In the genomic region with DNA sequence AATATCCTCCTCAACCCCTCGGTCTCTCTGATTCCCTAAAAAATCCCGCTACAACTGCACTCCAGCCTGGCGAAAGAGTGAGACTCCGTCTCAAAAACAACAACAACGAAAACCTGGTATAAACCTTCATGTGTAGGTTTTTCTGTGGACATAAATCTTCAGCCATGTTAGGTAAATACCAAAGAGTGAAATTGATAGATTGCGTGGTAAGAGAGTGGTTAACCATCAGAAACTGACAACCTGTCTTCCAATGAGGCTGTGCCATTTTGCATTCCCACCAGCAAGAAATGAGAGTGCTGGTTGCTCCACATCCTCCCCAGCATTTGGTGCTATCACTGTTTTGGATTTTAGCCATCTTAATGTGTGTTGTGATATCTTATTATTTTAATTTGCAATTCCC, we compare ENCODE assay signal across 26 cellular contexts.
"Had no signal": no experiment of that assay in that cellular context is flagged by ENCODE, and none has a peak within 500 bp of the region (broad histone marks: within the 10 kb centered on the region; RNA-seq: fewer than 3 reads in every experiment).

No MANE protein-coding gene starts in this region.

- H3K27ac Mint-ChIP-seq: nephron progenitor cell; neural progenitor cell; stimulated activated memory B cell treated with anti-CD40 and anti-IgM and Interleukin-4, amounts not matched to agents 10 μg/mL and 1 μg/mL and 100 μg/mL, for 72 hours; type B pancreatic cell had no signal

- H3K4me2 ChIP-seq: neural progenitor cell, smooth muscle cell had no signal

- H3K36me3 ChIP-seq: left lung, lower lobe of right lung, neural progenitor cell, neutrophil, right atrium auricular region, right lobe of liver, vagina had no signal

- H3K9me3 ChIP-seq: left lung, lower lobe of right lung, neutrophil, right atrium auricular region, right lobe of liver, vagina had no signal

- H3K9ac ChIP-seq: neural progenitor cell, parathyroid adenoma had no signal

- DNase-seq: hippocampal formation; kidney; left colon; left lung; lower lobe of right lung; mammary epithelial cell; mesenchymal stem cell; naive B cell; natural killer cell; nephron progenitor cell; occipital lobe; right lobe of liver; stimulated activated CD4-positive, alpha-beta T cell treated with anti-CD3 and anti-CD28 coated beads, Interleukin-1b, Interleukin-23, amount 100 ng/mL, for 48 hours; stimulated activated CD4-positive, alpha-beta T cell treated with anti-CD3 and anti-CD28 coated beads, Interleukin-2, amount 100 ng/mL, for 48 hours; stimulated activated CD4-positive, alpha-beta T cell treated with anti-CD3 and anti-CD28 coated beads, Interleukin-4, amount 100 ng/mL, for 4 hours; stimulated activated CD8-positive, alpha-beta memory T cell treated with anti-CD3 and anti-CD28 coated beads, Interleukin-4, amount 100 ng/mL, for 48 hours; stimulated activated naive CD4-positive, alpha-beta T cell treated with Interleukin-2 at 50 U/mL for 16 hours had no signal

- ATAC-seq: left colon; left lung; lower lobe of right lung; natural killer cell; right lobe of liver; stimulated activated memory B cell treated with anti-CD40 and anti-IgM and Interleukin-4, amounts not matched to agents 10 μg/mL and 1 μg/mL and 100 μg/mL, for 72 hours had no signal

- H3K27me3 ChIP-seq: left lung, neural progenitor cell, neutrophil, right atrium auricular region, right lobe of liver, tibial nerve, vagina had no signal

- H3K36me3 Mint-ChIP-seq: natural killer cell, type B pancreatic cell had no signal

- FAIRE-seq: kidney had no signal

- H3K4me1 Mint-ChIP-seq: nephron progenitor cell, neural progenitor cell had no signal

- H3K4me1 ChIP-seq: left lung, lower lobe of right lung, neural progenitor cell, parathyroid adenoma, right atrium auricular region, right lobe of liver, tibial nerve had no signal

- H3K4me3 ChIP-seq: left lung, lower lobe of right lung, neural progenitor cell, right atrium auricular region, right lobe of liver, smooth muscle cell, tibial nerve, vagina had no signal

- H3K4me3 Mint-ChIP-seq: naive B cell; natural killer cell; nephron progenitor cell; neural progenitor cell; stimulated activated memory B cell treated with anti-CD40 and anti-IgM and Interleukin-4, amounts not matched to agents 10 μg/mL and 1 μg/mL and 100 μg/mL, for 72 hours; type B pancreatic cell had no signal

- H3K9me3 Mint-ChIP-seq: natural killer cell, type B pancreatic cell had no signal

- H3K27ac ChIP-seq: left lung, lower lobe of right lung, neural progenitor cell, neutrophil, parathyroid adenoma, right atrium auricular region, right lobe of liver, tibial nerve, vagina had no signal

- H3K27me3 Mint-ChIP-seq: naive B cell; stimulated activated memory B cell treated with anti-CD40 and anti-IgM and Interleukin-4, amounts not matched to agents 10 μg/mL and 1 μg/mL and 100 μg/mL, for 72 hours; type B pancreatic cell had no signal

- H2AFZ ChIP-seq: neural progenitor cell, parathyroid adenoma had no signal
